10 cellular contexts compared by ENCODE assay signal in genomic region chr1:154145986-154146385, GRCh38. TPM values are rescaled to one million over a fixed set of nuclear protein-coding genes. Genes with fewer than 3 reads are reported as not detected.
DNase-seq lines count a peak whose midpoint lies in the region; TF ChIP-seq lines count a peak whose summit lies in the region.
"Had no signal": no experiment of that assay in that cellular context is flagged by ENCODE, and none has a peak within 500 bp of the region (broad histone marks: within the 10 kb centered on the region; RNA-seq: fewer than 3 reads in every experiment).

No MANE protein-coding gene starts in this region.

- H3K9me3 ChIP-seq in neural cell (ENCODE audit: low read length) (no peaks in the 10 kb centered on the region), transverse colon (no peaks in the 10 kb centered on the region)

- intact Hi-C loops in transverse colon (cut with DNase I; ENCODE audit: low total_unique reads) = no loop called here

- H3K4me2 ChIP-seq in neural cell (ENCODE audit: low read length) = no peak overlapping the region

- H3K9me2 ChIP-seq in neural cell (ENCODE audit: insufficient read depth, low read length) = no peaks in the 10 kb centered on the region

- H3K36me3 ChIP-seq in neural cell (ENCODE audit: insufficient read depth, low read length) (no peaks in the 10 kb centered on the region), transverse colon (no peaks in the 10 kb centered on the region)

- no peaks in the 10 kb centered on the region for H3K27me3 ChIP-seq in neural cell (ENCODE audit: insufficient read depth, low read depth, low read length)
- no peaks in the 10 kb centered on the region for H3K27me3 ChIP-seq in transverse colon

- TF ChIP-seq RAD21 in neural cell (conservative IDR thresholded peaks at IDR 0.05) = no peak

- peak; percentile 14 to 38 for TF ChIP-seq CTCF in brain (conservative IDR thresholded peaks at IDR 0.05)
- peak; percentile 15 for TF ChIP-seq CTCF in neural cell (IDR thresholded peaks at IDR 0.05; ENCODE audit: poor library complexity, severe bottlenecking)
- TF ChIP-seq CTCF in transverse colon (IDR thresholded peaks at IDR 0.05) = peak in 2 of 5 experiments; percentile 25 to 30

- H3K4me1 ChIP-seq in transverse colon = no peaks in the 10 kb centered on the region

- H3K4me3 Mint-ChIP-seq in brain = no peak overlapping the region
- H3K4me3 Mint-ChIP-seq: naive thymus-derived CD4-positive, alpha-beta T cell had no signal

- no peaks in the 10 kb centered on the region for H3F3A ChIP-seq in neural cell (ENCODE audit: insufficient read depth, low read length, poor library complexity, severe bottlenecking)

- H4K20me1 ChIP-seq in neural cell (ENCODE audit: insufficient read depth) = no peaks in the 10 kb centered on the region

- H3K36me3 Mint-ChIP-seq in brain = no peaks in the 10 kb centered on the region

- H3K27me3 Mint-ChIP-seq in brain = no peaks in the 10 kb centered on the region
- H3K27me3 Mint-ChIP-seq: naive thymus-derived CD4-positive, alpha-beta T cell had no signal

- H3K27ac ChIP-seq in neural cell (ENCODE audit: low read length) (no peak overlapping the region), transverse colon (no peak overlapping the region)

- 100% methylated on average over 2 of the region's 2 CpGs for WGBS in transverse colon (ENCODE audit: low coverage in 1 of 2), 2 donors

- H2AFZ ChIP-seq in neural cell (ENCODE audit: low read depth, low read length) = no peak overlapping the region

- no peak for TF ChIP-seq POLR2A in transverse colon (IDR thresholded peaks at IDR 0.05)

- TF ChIP-seq EP300 in neural cell (conservative IDR thresholded peaks at IDR 0.05; ENCODE audit: poor library complexity, severe bottlenecking) = no peak
- no peak for TF ChIP-seq EP300 in transverse colon (IDR thresholded peaks at IDR 0.05; ENCODE audit: low read depth)

- H3K27ac Mint-ChIP-seq in brain = no peak overlapping the region

- H3K4me1 Mint-ChIP-seq in brain = no peaks in the 10 kb centered on the region

- H3K4me3 ChIP-seq in neural cell (ENCODE audit: low read length) (no peak overlapping the region), transverse colon (no peak overlapping the region)

- no peaks in the 10 kb centered on the region for H3K79me2 ChIP-seq in neural cell (replicated peaks; ENCODE audit: insufficient read depth, low read length)

- H3K9ac ChIP-seq in neural cell (ENCODE audit: low read length) = no peak overlapping the region

- in situ Hi-C loops in transverse colon (cut with MboI; ENCODE audit: low pct_ligation_motif_present in 1 of 4, low pct_unique_long_range_greater_than_20kb in 1 of 4, low sequenced_read_pairs in 3 of 4) = no loop called here

- DNase-seq in DMS 273 (lab: John Stamatoyannopoulos, UW; ENCODE audit: unreplicated experiment) (peak; percentile 36), DMS 273 treated with DMSO at 0.1 percent for 48 hours (lab: John Stamatoyannopoulos, UW) (no peak), Kasumi-1 (lab: John Stamatoyannopoulos, UW) (peak; percentile 5 to 31), DMS79 (lab: John Stamatoyannopoulos, UW) (no peak), transverse colon (no peak)
- DNase-seq in activated CD8-positive, alpha-beta memory T cell treated with anti-CD3 and anti-CD28 coated beads for 24 hours = no peak
- DNase-seq: naive thymus-derived CD4-positive, alpha-beta T cell had no signal

- no peaks in the 10 kb centered on the region for H3K9me3 Mint-ChIP-seq in brain
- H3K9me3 Mint-ChIP-seq: naive thymus-derived CD4-positive, alpha-beta T cell had no signal

TF ChIP-seq in neural cell, 6 proteins besides CTCF, POLR2A, EP300 and RAD21:
- TF ChIP-seq MXI1 (conservative IDR thresholded peaks at IDR 0.05; ENCODE audit: poor library complexity, severe bottlenecking) = no peak
- no peak for TF ChIP-seq POLR2AphosphoS5 (IDR thresholded peaks at IDR 0.05)
- no peak for TF ChIP-seq REST (IDR thresholded peaks at IDR 0.05; ENCODE audit: borderline replicate concordance)
- TF ChIP-seq SMC3 (conservative IDR thresholded peaks at IDR 0.05; ENCODE audit: poor library complexity) = no peak
- no peak for TF ChIP-seq TAF1 (IDR thresholded peaks at IDR 0.05; ENCODE audit: low read depth)
- no peak for TF ChIP-seq EZH2 (IDR thresholded peaks at IDR 0.05; ENCODE audit: borderline replicate concordance, insufficient read depth, low read length, poor library complexity, severe bottlenecking)

RNA-seq across cellular contexts. Expression of gene NUP210L, which starts 8.9 kb away (rescaled TPM):
- polyA plus RNA-seq in brain (ENCODE audit: insufficient read depth, low read depth, low replicate concordance) (0.27 TPM), neural cell (0.09 TPM in 1 of 2 replicates, not detected in the other)
- 0.23 and 0.24 TPM in 2 replicates for polyA minus RNA-seq in neural cell
- not detected for total RNA-seq in transverse colon
- total RNA-seq: A172 had no signal
- polyA plus RNA-seq: naive thymus-derived CD4-positive, alpha-beta T cell had no signal

RNA-seq across cellular contexts. Expression of gene TPM3, which starts 45.9 kb away (rescaled TPM):
- polyA plus RNA-seq in brain (ENCODE audit: insufficient read depth, low read depth, low replicate concordance) = 434 TPM
- polyA plus RNA-seq in neural cell = 339 and 356 TPM in 2 replicates
- 205 and 256 TPM in 2 replicates for polyA minus RNA-seq in neural cell
- total RNA-seq in transverse colon = 100 to 1,000 TPM; 208 to 434 (median 324) TPM

Comparison
In these comparisons a context has a peak if more than half of its experiments do, and no peak if none do; other contexts are left out.
1. DNase-seq: peak in DMS 273 (single experiment) and Kasumi-1 (2 of 2); none in DMS 273 treated with DMSO at 0.1 percent for 48 hours (single experiment), DMS79 (single experiment), activated CD8-positive, alpha-beta memory T cell treated with anti-CD3 and anti-CD28 coated beads for 24 hours (single experiment) and transverse colon (single experiment).